ENCODE assay signal across 8 cellular contexts in the genomic region with DNA sequence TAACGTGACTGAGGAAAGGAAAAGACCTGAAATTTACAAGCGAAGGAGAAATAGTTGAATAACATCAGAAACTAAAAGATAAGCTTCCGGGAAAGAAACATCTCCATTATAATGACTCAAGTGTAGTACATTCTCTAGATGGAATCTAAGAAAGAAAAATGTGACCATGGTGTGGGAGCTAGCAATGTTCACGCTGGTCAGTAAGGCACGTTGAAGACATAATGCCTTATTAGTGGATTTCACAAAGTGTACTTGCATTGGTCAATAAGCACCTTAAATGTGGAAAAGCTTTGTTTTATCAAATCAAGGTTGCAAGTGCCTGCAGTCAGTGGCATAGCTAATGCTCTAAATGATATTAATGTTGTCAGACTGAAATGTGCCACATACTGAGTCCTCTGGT. TPM values are rescaled to one million over a fixed set of nuclear protein-coding genes. Genes with fewer than 3 reads are reported as not detected.
A peak's percentile ranks its signal among the peaks of the same experiment; 100 is the strongest.
DNase-seq lines count a peak whose midpoint lies in the region; ATAC-seq, FAIRE-seq and TF ChIP-seq lines count a peak whose summit lies in the region.

No MANE protein-coding gene starts in this region.

- H2AFZ ChIP-seq in SU-DHL-6 (ENCODE audit: low read depth, low read length, severe bottlenecking), result no peak overlapping the region

- intact Hi-C loops in prostate gland (cut with DNase I), result loop anchor here (5.0 to 10.0 kb wide), 2 partner anchors 266 to 618 kb away; no protein-coding TSS in a partner anchor

- H4K20me1 ChIP-seq in SU-DHL-6 (ENCODE audit: low read depth, low read length), result no peaks in the 10 kb centered on the region

- FAIRE-seq in frontal cortex (lab: Jason Lieb, UNC), result no peak

- no peak for DNase-seq in foreskin fibroblast
- DNase-seq in prostate gland (ENCODE audit: low spot score), result no peak
- DNase-seq in mesenteric fat pad (ENCODE audit: low spot score), result no peak
- no peak for DNase-seq in frontal cortex (ENCODE audit: low spot score in 2 of 2)
- DNase-seq in NCI-H1417 treated with DMSO at 0.1 percent for 48 hours (lab: John Stamatoyannopoulos, UW), result no peak

- H3K27me3 ChIP-seq in SU-DHL-6 (ENCODE audit: low read length) (no peaks in the 10 kb centered on the region), prostate gland (replicated peaks; ENCODE audit: insufficient read depth) (no peaks in the 10 kb centered on the region)

- no peaks in the 10 kb centered on the region for H3K36me3 ChIP-seq in ES-I3 (ENCODE audit: insufficient read depth, low read length)
- H3K36me3 ChIP-seq in SU-DHL-6 (ENCODE audit: low read length), result no peaks in the 10 kb centered on the region
- H3K36me3 ChIP-seq in prostate gland, result no peaks in the 10 kb centered on the region

- H3K9me3 ChIP-seq in ES-I3 (ENCODE audit: control insufficient read depth, insufficient read depth, low read length), result no peaks in the 10 kb centered on the region
- H3K9me3 ChIP-seq in SU-DHL-6 (ENCODE audit: insufficient read depth, low read length), result no peaks in the 10 kb centered on the region
- no peaks in the 10 kb centered on the region for H3K9me3 ChIP-seq in prostate gland

- TF ChIP-seq CTCF in SU-DHL-6 (IDR thresholded peaks at IDR 0.05; ENCODE audit: insufficient read depth, low read length, poor library complexity, severe bottlenecking), result no peak
- TF ChIP-seq CTCF in foreskin fibroblast (IDR thresholded peaks at IDR 0.05; ENCODE audit: low read depth, low read length), result no peak
- TF ChIP-seq CTCF in prostate gland (IDR thresholded peaks at IDR 0.05), result no peak

- 2% methylated on average over 5 of the region's 5 CpGs for WGBS in prostate gland

- TF ChIP-seq POLR2A in prostate gland (IDR thresholded peaks at IDR 0.05), result no peak

- no peak for ATAC-seq in GM21515 (IDR thresholded peaks at IDR 0.05; ENCODE audit: unreplicated experiment)

- H3K9ac ChIP-seq in ES-I3 (ENCODE audit: low read depth, low read length) (peak overlapping the region; percentile 82), SU-DHL-6 (ENCODE audit: low read length) (no peak overlapping the region)

- H3K4me1 ChIP-seq in ES-I3 (ENCODE audit: insufficient read depth, low read length) (no peaks in the 10 kb centered on the region; the same call in none of the 2 replicates), prostate gland (replicated peaks) (no peaks in the 10 kb centered on the region)

- H3F3A ChIP-seq in SU-DHL-6 (ENCODE audit: insufficient read depth), result no peaks in the 10 kb centered on the region

- H3K27ac ChIP-seq in SU-DHL-6 (ENCODE audit: low read depth, low read length), result no peak overlapping the region
- peak overlapping the region; percentile 72 to 76 for H3K27ac ChIP-seq in prostate gland

- H3K79me2 ChIP-seq in SU-DHL-6 (ENCODE audit: insufficient read depth, low read length), result no peaks in the 10 kb centered on the region

- H3K4me2 ChIP-seq in SU-DHL-6 (ENCODE audit: low read depth, low read length, poor library complexity, severe bottlenecking), result peak overlapping the region; percentile 49

- no peaks in the 10 kb centered on the region for H3K9me2 ChIP-seq in SU-DHL-6 (replicated peaks; ENCODE audit: insufficient read depth, low read length)

- H3K4me3 ChIP-seq in SU-DHL-6 (ENCODE audit: insufficient read depth, low read length, poor library complexity, severe bottlenecking) (no peak overlapping the region), foreskin fibroblast (ENCODE audit: low read depth in 1 of 2, low read length in 2 of 2) (peak overlapping the region; percentile 67 to 76), prostate gland (peak overlapping the region; percentile 53 to 73)

RNA-seq across cellular contexts. Expression of a gene that starts 2.8 kb away (rescaled TPM):
- total RNA-seq in prostate gland, result 10 to 100 TPM; 18.6 to 37.4 TPM
- 26.2 TPM for total RNA-seq in mesenteric fat pad
- total RNA-seq in frontal cortex, result 35.5 TPM
